In the genomic region with DNA sequence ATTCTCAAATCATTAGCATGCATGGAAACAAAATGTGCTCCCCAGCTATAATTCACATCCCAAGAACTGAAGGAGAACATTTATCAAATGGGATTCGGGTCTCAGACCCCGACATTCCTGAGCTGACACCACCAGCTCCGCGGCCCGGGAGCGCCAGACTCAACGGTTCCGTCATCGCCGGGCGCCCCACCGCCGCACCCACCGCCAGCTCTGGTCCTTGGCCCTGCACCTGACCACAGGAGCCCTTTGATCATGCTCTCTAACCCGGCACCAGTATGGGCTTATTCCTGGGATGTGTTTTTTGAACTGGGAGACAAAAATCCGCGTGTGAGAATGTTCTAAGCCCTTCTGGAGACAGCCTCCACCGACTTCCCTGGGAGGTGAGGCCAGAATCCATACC, we compare ENCODE assay signal across 29 cellular contexts.
"Had no signal": no experiment of that assay in that cellular context is flagged by ENCODE, and none has a peak within 500 bp of the region (broad histone marks: within the 10 kb centered on the region; RNA-seq: fewer than 3 reads in every experiment).

No MANE protein-coding gene starts in this region.

- H3K27me3 Mint-ChIP-seq: activated CD4-positive, alpha-beta T cell treated with anti-CD3 and anti-CD28 coated beads for 36 hours; activated CD4-positive, alpha-beta T cell treated with anti-CD3 and anti-CD28 coated beads, Interleukin-2, amount 10 ng/mL, durations not matched to agents 7 days and 5 days; activated naive CD4-positive, alpha-beta T cell treated with anti-CD3 and anti-CD28 coated beads, Interleukin-2, amount 50 U/mL, for 24 hours had no signal

- H3K4me3 ChIP-seq: MG63, SJCRH30, SK-N-MC had no signal

- H3K9me3 Mint-ChIP-seq: activated CD4-positive, alpha-beta T cell treated with anti-CD3 and anti-CD28 coated beads, Interleukin-2, amount 10 ng/mL, durations not matched to agents 7 days and 5 days; activated naive CD4-positive, alpha-beta T cell treated with anti-CD3 and anti-CD28 coated beads, Interleukin-2, amount 50 U/mL, for 24 hours; activated T-cell treated with anti-CD3 and anti-CD28 coated beads, Interleukin-2, amount 50 U/mL, for 4 hours; T-helper 1 cell treated with Interleukin-12 subunit alpha and Interleukin-12 subunit beta and Interleukin-4 antibody, amounts not matched to agents 30 μg/mL and 1 μg/mL, for 36 hours; T-helper 2 cell treated with Interferon-gamma antibody and Interleukin-4, amounts not matched to agents 5 μg/mL and 100 μg/mL, for 36 hours; WTC11 had no signal

- H3K27ac ChIP-seq: brain microvascular endothelial cell, SJCRH30, SK-N-MC had no signal

- ATAC-seq: activated CD4-positive, alpha-beta T cell treated with anti-CD3 and anti-CD28 coated beads for 36 hours; activated CD4-positive, CD25-positive, alpha-beta regulatory T cell treated with anti-CD3 and anti-CD28 coated beads, Interleukin-2, amount 50 U/mL, for 24 hours; activated CD8-positive, alpha-beta T cell treated with anti-CD3 and anti-CD28 coated beads, Interleukin-2, amount 10 ng/mL, durations not matched to agents 7 days and 5 days; activated T-cell treated with anti-CD3 and anti-CD28 coated beads, Interleukin-2, amount 50 U/mL, for 4 hours; Panc1; WTC11 had no signal

- H3K36me3 Mint-ChIP-seq: WTC11 had no signal

- H3K27me3 ChIP-seq: brain microvascular endothelial cell, MG63, SJCRH30 had no signal

- H3K36me3 ChIP-seq: brain microvascular endothelial cell, SJCRH30 had no signal

- H3K4me1 ChIP-seq: SJCRH30 had no signal

- H3K4me3 Mint-ChIP-seq: activated CD4-positive, alpha-beta T cell treated with anti-CD3 and anti-CD28 coated beads for 36 hours; activated CD4-positive, alpha-beta T cell treated with anti-CD3 and anti-CD28 coated beads, Interleukin-2, amount 10 ng/mL, durations not matched to agents 7 days and 5 days; activated CD8-positive, alpha-beta T cell treated with anti-CD3 and anti-CD28 coated beads, Interleukin-2, amount 10 ng/mL, durations not matched to agents 7 days and 5 days; activated naive CD4-positive, alpha-beta T cell treated with anti-CD3 and anti-CD28 coated beads, Interleukin-2, amount 50 U/mL, for 24 hours; activated T-cell treated with anti-CD3 and anti-CD28 coated beads, Interleukin-2, amount 50 U/mL, for 4 hours; T-helper 1 cell treated with Interleukin-12 subunit alpha and Interleukin-12 subunit beta and Interleukin-4 antibody, amounts not matched to agents 30 μg/mL and 1 μg/mL, for 36 hours; T-helper 2 cell treated with Interferon-gamma antibody and Interleukin-4, amounts not matched to agents 5 μg/mL and 100 μg/mL, for 36 hours; WTC11 had no signal

- H3K27ac Mint-ChIP-seq: activated CD8-positive, alpha-beta T cell treated with anti-CD3 and anti-CD28 coated beads, Interleukin-2, amount 10 ng/mL, durations not matched to agents 7 days and 5 days; T-helper 1 cell treated with Interleukin-12 subunit alpha and Interleukin-12 subunit beta and Interleukin-4 antibody, amounts not matched to agents 30 μg/mL and 1 μg/mL, for 36 hours; T-helper 2 cell treated with Interferon-gamma antibody and Interleukin-4, amounts not matched to agents 5 μg/mL and 100 μg/mL, for 36 hours; WTC11 had no signal

- H3K9me3 ChIP-seq: MG63 had no signal

- DNase-seq: activated CD4-positive, alpha-beta T cell treated with anti-CD3 and anti-CD28 coated beads for 36 hours; activated CD4-positive, alpha-beta T cell treated with anti-CD3 and anti-CD28 coated beads, Interleukin-2, amount 10 ng/mL, durations not matched to agents 7 days and 5 days; activated CD4-positive, alpha-beta T cell treated with anti-CD3 and anti-CD28 coated beads, Interleukin-2, amount 50 U/mL, for 48 hours; activated CD8-positive, alpha-beta T cell treated with anti-CD3 and anti-CD28 coated beads, Interleukin-2, amount 10 ng/mL, durations not matched to agents 7 days and 5 days; activated effector memory CD4-positive, alpha-beta T cell treated with anti-CD3 and anti-CD28 coated beads, Interleukin-2, amount 50 U/mL, for 16 hours; activated naive CD4-positive, alpha-beta T cell; activated T-cell treated with anti-CD3 and anti-CD28 coated beads, Interleukin-2, amount 50 U/mL, for 4 hours; amniotic stem cell; aorta; brain microvascular endothelial cell; central memory CD4-positive, alpha-beta T cell; Kasumi-1; MG63; NCI-H1048; NCI-H1105 treated with DMSO at 0.1 percent for 48 hours; NCI-H1436; NCI-H1694; NCI-H2081 treated with DMSO at 0.1 percent for 48 hours; NCI-H345; NCI-H524 treated with DMSO at 0.1 percent for 48 hours; SHP77; SJCRH30 had no signal
